ENCODE assay signal across 19 cellular contexts in the genomic region with DNA sequence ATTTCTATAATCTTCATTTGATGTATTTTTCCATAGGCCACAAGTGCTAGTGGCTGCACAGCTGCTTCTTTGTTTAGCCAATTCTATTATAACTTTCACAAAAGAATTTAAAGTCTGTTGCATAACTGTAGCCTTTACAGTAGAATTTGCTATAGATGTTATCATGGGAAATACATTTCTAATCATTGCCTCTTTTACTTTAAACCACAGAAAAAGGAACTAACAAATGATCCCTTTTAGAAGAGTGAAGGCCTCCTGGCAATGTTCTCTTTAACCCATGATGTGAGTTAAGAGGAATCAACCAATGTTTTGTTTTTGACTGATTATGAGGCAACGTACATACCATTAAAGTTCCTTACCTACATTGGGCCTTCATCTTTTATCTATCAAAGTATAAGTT.
DNase-seq lines count a peak whose midpoint lies in the region; ATAC-seq and TF ChIP-seq lines count a peak whose summit lies in the region.
"Had no signal": no experiment of that assay in that cellular context is flagged by ENCODE, and none has a peak within 500 bp of the region (broad histone marks: within the 10 kb centered on the region; RNA-seq: fewer than 3 reads in every experiment).

No MANE protein-coding gene starts in this region.

- H3K4me3 ChIP-seq in endodermal cell (ENCODE audit: low read length) (peak overlapping the region; percentile 5), gastrocnemius medialis (no peak overlapping the region)
- H3K4me3 ChIP-seq: BLaER1 had no signal

- intact Hi-C loops in gastrocnemius medialis (cut with DNase I; ENCODE audit: low total_unique reads), result no loop called here

- H3K4me1 ChIP-seq in endodermal cell (ENCODE audit: control insufficient read depth, insufficient read depth, low read length), result no peaks in the 10 kb centered on the region
- no peaks in the 10 kb centered on the region for H3K4me1 ChIP-seq in gastrocnemius medialis

- ATAC-seq in left lobe of liver (no peak), GM21723 (IDR thresholded peaks at IDR 0.05; ENCODE audit: unreplicated experiment) (no peak), gastrocnemius medialis (no peak)
- ATAC-seq: HCT116 had no signal

- H3K9me3 Mint-ChIP-seq in endodermal cell, result peaks cover 1% of the 10 kb centered on the region

- no peak overlapping the region for H3K9ac ChIP-seq in endodermal cell (ENCODE audit: extremely low read depth, low read length, poor library complexity, severe bottlenecking)
- H3K9ac ChIP-seq: BLaER1 had no signal

- no peak for TF ChIP-seq CTCF in endodermal cell (conservative IDR thresholded peaks at IDR 0.05)
- no peak for TF ChIP-seq CTCF in gastrocnemius medialis (IDR thresholded peaks at IDR 0.05 in 4 of 5, conservative IDR thresholded peaks at IDR 0.05 in 1 of 5)

- DNase-seq in NOMO-1 treated with DMSO at 0.1 percent for 48 hours (lab: John Stamatoyannopoulos, UW; ENCODE audit: unreplicated experiment), result peak; percentile 28
- no peak for DNase-seq in NOMO-1 treated with dmso at 0.1 percent for 144 hours (lab: John Stamatoyannopoulos, UW; ENCODE audit: unreplicated experiment)
- peak; percentile 93 for DNase-seq in SK-MEL-5 (ENCODE audit: low read depth, low spot score)
- no peak for DNase-seq in endodermal cell
- no peak for DNase-seq in left lobe of liver (ENCODE audit: low spot score)
- no peak for DNase-seq in gastrocnemius medialis
- DNase-seq: 8988T; CD4-positive, alpha-beta memory T cell; DMS153; DMS79; GDM1; GOT3; H7; HFFc6 had no signal

- H3K36me3 Mint-ChIP-seq in endodermal cell (ENCODE audit: low read depth), result no peaks in the 10 kb centered on the region
- H3K36me3 Mint-ChIP-seq: CD14-positive monocyte; CD4-positive, alpha-beta memory T cell had no signal

- no CpG with 5 or more reads among the region's 1 CpG for WGBS in endodermal cell (ENCODE audit: insufficient coverage in 1 of 2, insufficient read length in 1 of 2), 2 experiments

- no peak for TF ChIP-seq POLR2A in gastrocnemius medialis (IDR thresholded peaks at IDR 0.05)

- H3K4me3 Mint-ChIP-seq in endodermal cell, result no peak overlapping the region
- H3K4me3 Mint-ChIP-seq: CD14-positive monocyte; CD4-positive, alpha-beta memory T cell; HFFc6 had no signal

- in situ Hi-C loops in SK-MEL-5 (cut with HindIII; ENCODE audit: low pct_unique_long_range_greater_than_20kb, low sequenced_read_pairs) (no loop called here), gastrocnemius medialis (cut with MboI; ENCODE audit: low sequenced_read_pairs in 4 of 4) (no loop called here)

- H3K27me3 Mint-ChIP-seq in endodermal cell (ENCODE audit: insufficient read depth), result no peaks in the 10 kb centered on the region
- H3K27me3 Mint-ChIP-seq: CD4-positive, alpha-beta memory T cell had no signal

- H3K9me3 ChIP-seq in endodermal cell (ENCODE audit: control insufficient read depth, low read length) (no peaks in the 10 kb centered on the region), gastrocnemius medialis (no peaks in the 10 kb centered on the region)

- H3K36me3 ChIP-seq in endodermal cell (ENCODE audit: control insufficient read depth, insufficient read depth, low read length) (no peaks in the 10 kb centered on the region), gastrocnemius medialis (no peaks in the 10 kb centered on the region)
- H3K36me3 ChIP-seq: BLaER1 had no signal

- H3K27ac ChIP-seq in endodermal cell (ENCODE audit: low read depth, low read length), result no peak overlapping the region
- H3K27ac ChIP-seq in gastrocnemius medialis, result no peak overlapping the region
- H3K27ac ChIP-seq: BLaER1, HL-60 had no signal

- H3K27ac Mint-ChIP-seq in endodermal cell, result no peak overlapping the region
- H3K27ac Mint-ChIP-seq: CD14-positive monocyte; CD4-positive, alpha-beta memory T cell; HFFc6 had no signal

- H3K4me1 Mint-ChIP-seq in endodermal cell, result peaks cover 10% of the 10 kb centered on the region
- H3K4me1 Mint-ChIP-seq: CD14-positive monocyte; CD4-positive, alpha-beta memory T cell had no signal

- H3K27me3 ChIP-seq in endodermal cell (ENCODE audit: control insufficient read depth, insufficient read depth, low read length, poor library complexity, severe bottlenecking) (no peaks in the 10 kb centered on the region), gastrocnemius medialis (no peaks in the 10 kb centered on the region)
- H3K27me3 ChIP-seq: BLaER1 had no signal

Comparison
In these comparisons a context has a peak if more than half of its experiments do, and no peak if none do; other contexts are left out.
1. DNase-seq: peak in NOMO-1 treated with DMSO at 0.1 percent for 48 hours (single experiment) and SK-MEL-5 (single experiment); none in NOMO-1 treated with dmso at 0.1 percent for 144 hours (single experiment), endodermal cell (single experiment), left lobe of liver (single experiment) and gastrocnemius medialis (0 of 2).